ENCODE assay signal across 8 cellular contexts in genomic region chr7:33039257-33039904, GRCh38. TPM values are rescaled to one million over a fixed set of nuclear protein-coding genes. Genes with fewer than 3 reads are reported as not detected.
DNase-seq lines count a peak whose midpoint lies in the region; ATAC-seq and TF ChIP-seq lines count a peak whose summit lies in the region.

No MANE protein-coding gene starts in this region.

- 19 to 23% methylated on average over 5 of the region's 5 CpGs for WGBS in aorta, 2 donors
- 5 to 9% methylated on average over 5 of the region's 5 CpGs for WGBS in lower leg skin, 2 donors

- no peaks in the 10 kb centered on the region for H3K36me3 Mint-ChIP-seq in activated naive CD4-positive, alpha-beta T cell treated with anti-CD3 and anti-CD28 coated beads, Interleukin-2, amount 50 U/mL, for 72 hours

- DNase-seq in activated naive CD4-positive, alpha-beta T cell treated with anti-CD3 and anti-CD28 coated beads, Interleukin-2, amount 50 U/mL, for 72 hours (ENCODE audit: low spot score in 2 of 2) = no peak
- DNase-seq in left kidney (ENCODE audit: low read depth, low spot score) (peak; percentile 6), aorta (no peak), lower leg skin (ENCODE audit: low spot score in 2 of 2) (no peak), hippocampal formation (lab: John Stamatoyannopoulos, UW) (no peak)
- no peak for DNase-seq in stimulated activated CD4-positive, alpha-beta T cell treated with anti-CD3 and anti-CD28 coated beads, Interleukin-1b, Interleukin-23, amount 100 ng/mL, for 48 hours

- H3K9me3 Mint-ChIP-seq in activated naive CD4-positive, alpha-beta T cell treated with anti-CD3 and anti-CD28 coated beads, Interleukin-2, amount 50 U/mL, for 72 hours = no peaks in the 10 kb centered on the region

- no peaks in the 10 kb centered on the region for H3K27me3 ChIP-seq in aorta (ENCODE audit: control insufficient read depth in 1 of 2, insufficient read depth in 2 of 2, low read length in 1 of 2)

- H3K4me1 ChIP-seq in aorta (ENCODE audit: control insufficient read depth in 1 of 2, insufficient read depth in 2 of 2, low read length in 2 of 2) = no peaks in the 10 kb centered on the region

- H3K27ac Mint-ChIP-seq in activated naive CD4-positive, alpha-beta T cell treated with anti-CD3 and anti-CD28 coated beads, Interleukin-2, amount 50 U/mL, for 72 hours = peak overlapping the region; percentile 72 to 85

- TF ChIP-seq POLR2A in lower leg skin (IDR thresholded peaks at IDR 0.05) = no peak

- intact Hi-C loops in aorta (cut with DNase I) = no loop called here
- intact Hi-C loops in lower leg skin (cut with DNase I; ENCODE audit: low total_unique reads) = no loop called here

- TF ChIP-seq CTCF in lower leg skin (IDR thresholded peaks at IDR 0.05) = no peak

- ATAC-seq in GM18511 (IDR thresholded peaks at IDR 0.05; ENCODE audit: unreplicated experiment) = peak; percentile 44
- peak; percentile 44 for ATAC-seq in HG03280 (IDR thresholded peaks at IDR 0.05; ENCODE audit: unreplicated experiment)
- peak in 1 of 2 donors; percentile 31 for ATAC-seq in activated naive CD4-positive, alpha-beta T cell treated with anti-CD3 and anti-CD28 coated beads, Interleukin-2, amount 50 U/mL, for 72 hours
- ATAC-seq in aorta (ENCODE audit: low FRiP score) = no peak

- no peaks in the 10 kb centered on the region for H3K36me3 ChIP-seq in aorta (ENCODE audit: control insufficient read depth in 1 of 2, insufficient read depth in 2 of 2, low read length in 1 of 2)

- H3K4me3 ChIP-seq in aorta (ENCODE audit: low read length in 2 of 2) = peak overlapping the region; percentile 54 to 76
- no peak overlapping the region for H3K4me3 ChIP-seq in lower leg skin (ENCODE audit: low read depth, poor library complexity, severe bottlenecking)

- no peak overlapping the region for H3K27ac ChIP-seq in aorta (ENCODE audit: low read depth in 1 of 2, low read length in 2 of 2)

- no peaks in the 10 kb centered on the region for H3K9me3 ChIP-seq in aorta (ENCODE audit: control insufficient read depth, low read length)

RNA-seq across cellular contexts. Expression of gene NT5C3A, which starts 23.2 kb away (rescaled TPM):
- 10 to 100 TPM; 37.9 to 53.5 TPM for total RNA-seq in activated naive CD4-positive, alpha-beta T cell treated with anti-CD3 and anti-CD28 coated beads, Interleukin-2, amount 50 U/mL, for 72 hours
- total RNA-seq in aorta (10 to 100 TPM; 16.9 to 28.2 TPM), lower leg skin (10 to 100 TPM; 30.6 to 44.6 (median 38.9) TPM)
- 10 to 100 TPM; 14.5 to 15.8 TPM for polyA plus RNA-seq in aorta
